ENCODE assay signal across 11 cellular contexts in the genomic region with DNA sequence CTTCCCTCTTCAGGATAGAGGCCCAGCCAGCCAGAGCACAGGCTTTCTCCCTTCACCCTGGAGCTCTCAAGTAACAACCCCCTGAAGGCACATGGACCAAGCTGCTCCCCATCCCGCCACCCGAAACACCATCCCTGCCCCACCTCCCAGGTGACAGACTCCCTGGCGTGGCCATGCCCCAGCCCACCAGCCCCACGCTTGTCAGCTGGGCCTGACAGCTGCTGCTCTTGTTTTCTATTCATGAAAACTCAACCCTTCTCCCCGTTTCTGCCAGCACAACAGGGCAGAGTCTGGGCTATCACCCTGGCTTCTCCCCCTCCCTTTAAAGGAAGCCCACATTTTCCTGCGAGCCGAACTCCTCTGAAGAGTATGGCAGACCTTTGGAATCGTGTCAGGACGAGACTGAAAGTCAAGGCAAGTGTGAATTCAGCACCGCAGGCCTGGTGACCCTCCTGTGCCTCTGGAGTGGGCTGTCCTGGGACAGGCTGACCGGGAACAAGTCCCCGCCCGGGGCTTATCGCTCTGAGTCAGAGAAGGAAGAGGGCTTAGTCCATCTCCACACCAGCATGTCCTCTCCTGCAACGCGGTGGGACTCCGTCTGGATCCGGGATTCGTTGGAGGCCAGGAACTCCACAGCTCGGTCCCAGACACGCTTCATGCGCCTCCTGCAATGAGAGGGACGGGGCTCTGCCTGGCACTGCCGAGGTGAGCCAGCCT. TPM values are rescaled to one million over a fixed set of nuclear protein-coding genes. Genes with fewer than 3 reads are reported as not detected.
DNase-seq lines count a peak whose midpoint lies in the region; ATAC-seq and TF ChIP-seq lines count a peak whose summit lies in the region.
"Had no signal": no experiment of that assay in that cellular context is flagged by ENCODE, and none has a peak within 500 bp of the region (broad histone marks: within the 10 kb centered on the region; RNA-seq: fewer than 3 reads in every experiment).

No MANE protein-coding gene starts in this region.

- H3K27ac Mint-ChIP-seq in mesothelial cell of epicardium (peak overlapping the region; percentile 67), type B pancreatic cell (no peak overlapping the region)
- H3K27ac Mint-ChIP-seq in activated T-helper 2 cell treated with anti-CD3 and anti-CD28 coated beads, Interferon-gamma antibody, Interleukin-2, Interleukin-4, amounts not matched to agents 10 μg/mL and 5 μg/mL and 100 μg/mL, durations not matched to agents 14 hours and 24 hours and 36 hours = no peak overlapping the region
- H3K27ac Mint-ChIP-seq: B cell had no signal

- H3K4me1 Mint-ChIP-seq in mesothelial cell of epicardium (peaks cover 36% of the 10 kb centered on the region), type B pancreatic cell (ENCODE audit: unreplicated experiment) (peaks cover 33% of the 10 kb centered on the region)
- H3K4me1 Mint-ChIP-seq in activated T-helper 2 cell treated with anti-CD3 and anti-CD28 coated beads, Interferon-gamma antibody, Interleukin-2, Interleukin-4, amounts not matched to agents 10 μg/mL and 5 μg/mL and 100 μg/mL, durations not matched to agents 14 hours and 24 hours and 36 hours (ENCODE audit: low read depth) = peaks cover 3% of the 10 kb centered on the region

- H3K9ac ChIP-seq in colonic mucosa (ENCODE audit: low read depth in 2 of 2, low read length in 2 of 2) = peak overlapping the region; percentile 8 to 54
- H3K9ac ChIP-seq: KMS-11 had no signal

- peak overlapping the region; percentile 19 for H3K27ac ChIP-seq in colonic mucosa
- H3K27ac ChIP-seq: KMS-11 had no signal

- DNase-seq in Right ventricle myocardium inferior (ENCODE audit: missing footprints) (peak; percentile 9), Right ventricle myocardium superior (no peak), colonic mucosa (no peak), mesothelial cell of epicardium (ENCODE audit: low spot score in 2 of 2, unreplicated experiment in 2 of 2) (no peak), type B pancreatic cell (ENCODE audit: extremely low spot score, unreplicated experiment) (no peak), NAMALWA (ENCODE audit: low spot score) (no peak)
- no peak for DNase-seq in activated T-helper 2 cell treated with anti-CD3 and anti-CD28 coated beads, Interferon-gamma antibody, Interleukin-2, Interleukin-4, amounts not matched to agents 10 μg/mL and 5 μg/mL and 100 μg/mL, durations not matched to agents 14 hours and 24 hours and 36 hours (ENCODE audit: low spot score)

- H3K27me3 ChIP-seq in colonic mucosa = no peaks in the 10 kb centered on the region

- intact Hi-C loops in Right ventricle myocardium inferior (cut with DNase I) = loop anchor here (1.0 to 2.0 kb wide), 2 partner anchors 255 to 382 kb away; no protein-coding TSS in a partner anchor
- intact Hi-C loops in Right ventricle myocardium superior (cut with DNase I) = loop anchor here (2.0 to 10.0 kb wide), 3 partner anchors 113 to 380 kb away; no protein-coding TSS in a partner anchor
- intact Hi-C loops in colonic mucosa (cut with DNase I) = no loop called here
- intact Hi-C loops in activated T-helper 2 cell treated with anti-CD3 and anti-CD28 coated beads, Interferon-gamma antibody, Interleukin-2, Interleukin-4, amounts not matched to agents 10 μg/mL and 5 μg/mL and 100 μg/mL, durations not matched to agents 14 hours and 24 hours and 36 hours (cut with micrococcal nuclease) = loop anchor here (5.0 kb wide), 1 partner anchor 380 kb away; no protein-coding TSS in a partner anchor

- H3K36me3 ChIP-seq in colonic mucosa = peaks cover 28% of the 10 kb centered on the region

- H3K9me3 ChIP-seq in colonic mucosa = no peaks in the 10 kb centered on the region

- H3K4me3 ChIP-seq in colonic mucosa = no peak overlapping the region

- H3K4me3 Mint-ChIP-seq in mesothelial cell of epicardium (no peak overlapping the region), type B pancreatic cell (peak overlapping the region; percentile 28)
- no peak overlapping the region for H3K4me3 Mint-ChIP-seq in activated T-helper 2 cell treated with anti-CD3 and anti-CD28 coated beads, Interferon-gamma antibody, Interleukin-2, Interleukin-4, amounts not matched to agents 10 μg/mL and 5 μg/mL and 100 μg/mL, durations not matched to agents 14 hours and 24 hours and 36 hours (ENCODE audit: low read depth)
- H3K4me3 Mint-ChIP-seq: B cell had no signal

- H3K36me3 Mint-ChIP-seq in mesothelial cell of epicardium (peaks cover 25% of the 10 kb centered on the region), type B pancreatic cell (peaks cover 16% of the 10 kb centered on the region)
- H3K36me3 Mint-ChIP-seq in activated T-helper 2 cell treated with anti-CD3 and anti-CD28 coated beads, Interferon-gamma antibody, Interleukin-2, Interleukin-4, amounts not matched to agents 10 μg/mL and 5 μg/mL and 100 μg/mL, durations not matched to agents 14 hours and 24 hours and 36 hours (ENCODE audit: low read depth) = peaks cover 44% of the 10 kb centered on the region

- H3K4me1 ChIP-seq in colonic mucosa = peaks cover 4% of the 10 kb centered on the region

- H3K27me3 Mint-ChIP-seq in mesothelial cell of epicardium (ENCODE audit: low read depth) = peaks cover 3% of the 10 kb centered on the region
- peaks cover 5% of the 10 kb centered on the region for H3K27me3 Mint-ChIP-seq in type B pancreatic cell
- no peaks in the 10 kb centered on the region for H3K27me3 Mint-ChIP-seq in activated T-helper 2 cell treated with anti-CD3 and anti-CD28 coated beads, Interferon-gamma antibody, Interleukin-2, Interleukin-4, amounts not matched to agents 10 μg/mL and 5 μg/mL and 100 μg/mL, durations not matched to agents 14 hours and 24 hours and 36 hours (ENCODE audit: low read depth)

- no peak for ATAC-seq in Right ventricle myocardium inferior
- no peak for ATAC-seq in Right ventricle myocardium superior (ENCODE audit: poor library complexity)
- ATAC-seq in GM19324 (IDR thresholded peaks at IDR 0.05; ENCODE audit: low FRiP score, unreplicated experiment) = no peak

- TF ChIP-seq CTCF in colonic mucosa (IDR thresholded peaks at IDR 0.05) (no peak), mesothelial cell of epicardium (IDR thresholded peaks at IDR 0.05; ENCODE audit: unreplicated experiment) (no peak), type B pancreatic cell (conservative IDR thresholded peaks at IDR 0.05) (no peak)

- H3K9me3 Mint-ChIP-seq in mesothelial cell of epicardium (no peaks in the 10 kb centered on the region), type B pancreatic cell (no peaks in the 10 kb centered on the region)
- no peaks in the 10 kb centered on the region for H3K9me3 Mint-ChIP-seq in activated T-helper 2 cell treated with anti-CD3 and anti-CD28 coated beads, Interferon-gamma antibody, Interleukin-2, Interleukin-4, amounts not matched to agents 10 μg/mL and 5 μg/mL and 100 μg/mL, durations not matched to agents 14 hours and 24 hours and 36 hours

RNA-seq across cellular contexts. Expression of gene LEMD2, which starts 16.7 kb away (rescaled TPM):
- 23.2 TPM for total RNA-seq in Right ventricle myocardium inferior
- 19.1 TPM for total RNA-seq in Right ventricle myocardium superior
- 10 to 100 TPM; 61.6 to 68.1 TPM for total RNA-seq in colonic mucosa
- 80.6 to 85.3 TPM (median 82.2 TPM) in 3 replicates for total RNA-seq in mesothelial cell of epicardium
- total RNA-seq in type B pancreatic cell (ENCODE audit: low replicate concordance) = 58.2 and 64.7 TPM in 2 replicates
- 61.7 and 66.2 TPM in 2 replicates for total RNA-seq in activated T-helper 2 cell treated with anti-CD3 and anti-CD28 coated beads, Interferon-gamma antibody, Interleukin-2, Interleukin-4, amounts not matched to agents 10 μg/mL and 5 μg/mL and 100 μg/mL, durations not matched to agents 14 hours and 24 hours and 36 hours

RNA-seq across cellular contexts. Expression of gene IP6K3, which starts 25.6 kb away (rescaled TPM):
- total RNA-seq in Right ventricle myocardium inferior (47.6 TPM), Right ventricle myocardium superior (44.2 TPM), colonic mucosa (under 1 TPM; 0.17 to 0.29 TPM), mesothelial cell of epicardium (0.11 to 0.16 TPM in 2 of 3 replicates, not detected in the other), type B pancreatic cell (ENCODE audit: low replicate concordance) (0.75 TPM in 1 of 2 replicates, not detected in the other)
- total RNA-seq in activated T-helper 2 cell treated with anti-CD3 and anti-CD28 coated beads, Interferon-gamma antibody, Interleukin-2, Interleukin-4, amounts not matched to agents 10 μg/mL and 5 μg/mL and 100 μg/mL, durations not matched to agents 14 hours and 24 hours and 36 hours = not detected in 2 replicates
- total RNA-seq: B cell had no signal

RNA-seq across cellular contexts. Expression of gene MLN, which starts 31.5 kb away (rescaled TPM):
- total RNA-seq in Right ventricle myocardium inferior (not detected), Right ventricle myocardium superior (not detected), colonic mucosa (under 1 TPM in 1 of 2 donors, not detected in 1; 0.48 TPM), mesothelial cell of epicardium (not detected in 3 replicates), type B pancreatic cell (ENCODE audit: low replicate concordance) (0.65 and 4.6 TPM in 2 replicates)
- total RNA-seq in activated T-helper 2 cell treated with anti-CD3 and anti-CD28 coated beads, Interferon-gamma antibody, Interleukin-2, Interleukin-4, amounts not matched to agents 10 μg/mL and 5 μg/mL and 100 μg/mL, durations not matched to agents 14 hours and 24 hours and 36 hours = not detected in 2 replicates
- total RNA-seq: B cell, H4 had no signal

Comparison
In these comparisons a context has a peak if more than half of its experiments do, and no peak if none do; other contexts are left out.
1. RNA of gene IP6K3, which starts 25.6 kb away (total RNA-seq): 47.6 TPM in Right ventricle myocardium inferior (single experiment) and 44.2 TPM in Right ventricle myocardium superior (single experiment); 0.75 TPM in type B pancreatic cell, 0.17 to 0.29 TPM in colonic mucosa, 0.11 to 0.16 TPM in mesothelial cell of epicardium and not detected in activated T-helper 2 cell treated with anti-CD3 and anti-CD28 coated beads, Interferon-gamma antibody, Interleukin-2, Interleukin-4, amounts not matched to agents 10 μg/mL and 5 μg/mL and 100 μg/mL, durations not matched to agents 14 hours and 24 hours and 36 hours; every median in the first group is over 10 times any median in the second.